29 cellular contexts compared by ENCODE assay signal in genomic region chr2:111967018-111967417, GRCh38.
DNase-seq lines count a peak whose midpoint lies in the region; ATAC-seq, FAIRE-seq and TF ChIP-seq lines count a peak whose summit lies in the region.
"Had no signal": no experiment of that assay in that cellular context is flagged by ENCODE, and none has a peak within 500 bp of the region (broad histone marks: within the 10 kb centered on the region; RNA-seq: fewer than 3 reads in every experiment).

No MANE protein-coding gene starts in this region.

- in situ Hi-C loops in HepG2 (cut with HindIII; ENCODE audit: extremely low pct_ligation_motif_present, low pct_unique_long_range_greater_than_20kb) (no loop called here), GM13976 (cut with MboI; ENCODE audit: low sequenced_read_pairs, unreplicated experiment) (no loop called here)

- peaks cover 38% of the 10 kb centered on the region for H3K36me3 Mint-ChIP-seq in type B pancreatic cell

- 100% methylated on average over 1 of the region's 1 CpG for WGBS in HepG2 (ENCODE audit: low lambda C conversion rate)

- no peak overlapping the region for H3K4me2 ChIP-seq in HepG2 (ENCODE audit: low read depth, low read length)
- H3K4me2 ChIP-seq: A549, GM23338, PC-9 had no signal

- H2AFZ ChIP-seq in HepG2 (ENCODE audit: low read length), result no peak overlapping the region
- H2AFZ ChIP-seq: GM23338, PC-9 had no signal

- peaks cover 18% of the 10 kb centered on the region for H3K4me1 Mint-ChIP-seq in type B pancreatic cell (ENCODE audit: unreplicated experiment)
- H3K4me1 Mint-ChIP-seq: IgD-negative memory B cell had no signal

- no peak overlapping the region for H3K9ac ChIP-seq in HepG2 (ENCODE audit: insufficient read depth, low read depth, low read length)

- intact Hi-C loops in HepG2 (cut with micrococcal nuclease; ENCODE audit: unreplicated experiment), result no loop called here

- TF ChIP-seq POLR2A in HepG2 (IDR thresholded peaks at IDR 0.05; ENCODE audit: insufficient read depth in 1 of 2, low read depth in 2 of 2, low read length in 2 of 2), result no peak

- H3K27me3 ChIP-seq in bronchial epithelial cell (ENCODE audit: control insufficient read depth, insufficient read depth, low read length) (no peaks in the 10 kb centered on the region), HepG2 (ENCODE audit: control insufficient read depth in 1 of 2, insufficient read depth in 2 of 2, low read length in 2 of 2) (no peaks in the 10 kb centered on the region)

- H3K9me3 ChIP-seq in HepG2 (ENCODE audit: low read length), result no peaks in the 10 kb centered on the region
- H3K9me3 ChIP-seq: A549, HAP-1 had no signal

- TF ChIP-seq CTCF in bronchial epithelial cell (IDR thresholded peaks at IDR 0.05; ENCODE audit: insufficient read depth, low read length, severe bottlenecking), result no peak
- no peak for TF ChIP-seq CTCF in HepG2 (CRISPR knock-in tag; IDR thresholded peaks at IDR 0.05)
- no peak for TF ChIP-seq CTCF in type B pancreatic cell (conservative IDR thresholded peaks at IDR 0.05)
- TF ChIP-seq CTCF in GM13976 (IDR thresholded peaks at IDR 0.05; ENCODE audit: borderline replicate concordance, control extremely low read depth, extremely low read depth, insufficient read depth, missing control alignments), result no peak

- peak overlapping the region; percentile 71 for H3K27ac Mint-ChIP-seq in type B pancreatic cell
- H3K27ac Mint-ChIP-seq: CD4-positive, alpha-beta T cell; GM23338; IgD-negative memory B cell had no signal

- H3K36me3 ChIP-seq in bronchial epithelial cell (ENCODE audit: control insufficient read depth, insufficient read depth, low read length) (no peaks in the 10 kb centered on the region), HepG2 (replicated peaks in 1 of 2; ENCODE audit: control insufficient read depth in 1 of 2, insufficient read depth in 2 of 2, low read length in 2 of 2) (peaks cover 13 to 63% of the 10 kb centered on the region in 2 experiments)
- H3K36me3 ChIP-seq: HAP-1 had no signal

- H3K27me3 Mint-ChIP-seq in type B pancreatic cell, result no peaks in the 10 kb centered on the region
- H3K27me3 Mint-ChIP-seq: CD4-positive, alpha-beta T cell had no signal

- TF ChIP-seq EP300 in HepG2 (IDR thresholded peaks at IDR 0.05; ENCODE audit: low read depth in 2 of 2, low read length in 2 of 2) (no peak), HepG2 (CRISPR knock-in tag; IDR thresholded peaks at IDR 0.05; ENCODE audit: borderline replicate concordance) (no peak)

- CTCF ChIA-PET in HepG2 (lab: Yijun Ruan, JAX; ENCODE audit: low intra/inter-chr PET ratio, low total read pairs), result no interaction called here

- H3K4me3 Mint-ChIP-seq in type B pancreatic cell, result peak overlapping the region; percentile 44
- H3K4me3 Mint-ChIP-seq: CD4-positive, alpha-beta T cell; GM23338 had no signal

- no peaks in the 10 kb centered on the region for H3K79me2 ChIP-seq in HepG2 (ENCODE audit: insufficient read depth, low read length)

- DNase-seq in ELF-1 (ENCODE audit: low read depth, low spot score) (peak; percentile 44), bronchial epithelial cell (ENCODE audit: low read depth) (no peak), HepG2 (ENCODE audit: low spot score) (no peak), type B pancreatic cell (ENCODE audit: extremely low spot score, unreplicated experiment) (no peak), GM13976 (ENCODE audit: low spot score) (no peak)
- DNase-seq in stimulated activated CD4-positive, alpha-beta T cell treated with anti-CD3 and anti-CD28 coated beads, Interleukin-4, amount 100 ng/mL, for 1 hour, result no peak
- DNase-seq: CD4-positive, alpha-beta T cell; COR-L47; DMS 273 treated with DMSO at 0.1 percent for 48 hours; Karpas-422; MV-4-11; NCI-H1105 treated with DMSO at 0.1 percent for 48 hours; NCI-H2081; NCI-H2171; NCI-H345; NCI-H526; RPMI8226; SHP77; SW 1271 had no signal

- peak; percentile 80 for FAIRE-seq in bronchial epithelial cell (lab: Jason Lieb, UNC)
- no peak for FAIRE-seq in HepG2 (lab: Jason Lieb, UNC)
- FAIRE-seq: A549, G401.6, GM12892, GM18507 had no signal

- TF ChIP-seq RAD21 in HepG2 (CRISPR knock-in tag; IDR thresholded peaks at IDR 0.05), result no peak

- ATAC-seq in HepG2 (peak; percentile 40; the same call in 1 of the 3 replicates), GM21529 (IDR thresholded peaks at IDR 0.05; ENCODE audit: unreplicated experiment) (no peak)
- ATAC-seq: A549, GM23338 had no signal

- no peaks in the 10 kb centered on the region for H4K20me1 ChIP-seq in HepG2 (ENCODE audit: insufficient read depth, low read length)

- H3K4me3 ChIP-seq in bronchial epithelial cell (ENCODE audit: low read depth, low read length) (no peak overlapping the region), HepG2 (replicated peaks in 1 of 3; ENCODE audit: insufficient read depth in 1 of 3, low read depth in 2 of 3, low read length in 3 of 3) (no peak overlapping the region)
- H3K4me3 ChIP-seq: A549, GM23338, HAP-1, PC-9, SK-N-MC had no signal

- no peaks in the 10 kb centered on the region for H3K9me3 Mint-ChIP-seq in type B pancreatic cell
- H3K9me3 Mint-ChIP-seq: CD4-positive, alpha-beta T cell; GM23338; IgD-negative memory B cell had no signal

- H3K27ac ChIP-seq in HepG2 (ENCODE audit: extremely low read length, insufficient read depth, low read length), result no peak overlapping the region
- H3K27ac ChIP-seq: A549, PC-9, SK-N-MC had no signal

- POLR2A ChIA-PET in HepG2 (lab: Yijun Ruan, JAX), result no interaction called here

- BruUV-seq in HepG2 (replicated peaks; lab: Mats Ljungman, UMichigan), result no TSS peak

- H3K4me1 ChIP-seq in HepG2 (ENCODE audit: insufficient read depth, low read length), result peaks cover 36% of the 10 kb centered on the region
- H3K4me1 ChIP-seq: A549 had no signal

TF ChIP-seq in HepG2, 621 proteins besides CTCF, POLR2A, EP300 and RAD21:
- no peak for TF ChIP-seq ZNF670 (CRISPR knock-in tag; IDR thresholded peaks at IDR 0.05; ENCODE audit: borderline replicate concordance)
- peak; percentile 69 for TF ChIP-seq ZNF768 (CRISPR knock-in tag; IDR thresholded peaks at IDR 0.05)
